Comparison of ENCODE assay signal across 21 cellular contexts in genomic region chr1:94183197-94183815, GRCh38. TPM values are rescaled to one million over a fixed set of nuclear protein-coding genes. Genes with fewer than 3 reads are reported as not detected.
DNase-seq lines count a peak whose midpoint lies in the region; ATAC-seq, FAIRE-seq and TF ChIP-seq lines count a peak whose summit lies in the region.
"Had no signal": no experiment of that assay in that cellular context is flagged by ENCODE, and none has a peak within 500 bp of the region (broad histone marks: within the 10 kb centered on the region; RNA-seq: fewer than 3 reads in every experiment).

No MANE protein-coding gene starts in this region.

- intact Hi-C loops in MCF 10A (cut with micrococcal nuclease) (no loop called here), breast epithelium (cut with DNase I; ENCODE audit: low total_unique reads) (no loop called here), endothelial cell of umbilical vein (cut with micrococcal nuclease) (loop anchor here (5.0 kb wide), 1 partner anchor 149 kb away; no protein-coding TSS in a partner anchor), right cardiac atrium (cut with DNase I) (no loop called here)

- peak; percentile 70 to 71 for ATAC-seq in right cardiac atrium
- ATAC-seq in HG02973 (IDR thresholded peaks at IDR 0.05; ENCODE audit: unreplicated experiment): no peak
- ATAC-seq: PC-3 had no signal

- no peaks in the 10 kb centered on the region for H3K27me3 Mint-ChIP-seq in MCF 10A (ENCODE audit: insufficient read depth, unreplicated experiment)
- H3K27me3 Mint-ChIP-seq: IgD-negative memory B cell had no signal

- BruUV-seq in MCF 10A (replicated peaks; lab: Mats Ljungman, UMichigan) (TSS peak; percentile 9), endothelial cell of umbilical vein (replicated peaks; lab: Mats Ljungman, UMichigan) (no TSS peak)

- H3K27ac Mint-ChIP-seq in MCF 10A (ENCODE audit: low read depth, unreplicated experiment): peak overlapping the region; percentile 8
- H3K27ac Mint-ChIP-seq: CD4-positive, CD25-positive, alpha-beta regulatory T cell; IgD-negative memory B cell had no signal

- no peaks in the 10 kb centered on the region for H3K9me3 Mint-ChIP-seq in MCF 10A (ENCODE audit: unreplicated experiment)
- H3K9me3 Mint-ChIP-seq: IgD-negative memory B cell had no signal

- H3K36me3 ChIP-seq in breast epithelium (no peaks in the 10 kb centered on the region), endothelial cell of umbilical vein (ENCODE audit: control insufficient read depth in 2 of 2, extremely low read depth in 1 of 2, insufficient read depth in 2 of 2, low read length in 2 of 2) (peaks cover 18 to 69% of the 10 kb centered on the region in 2 experiments)
- H3K36me3 ChIP-seq: BE2C, HAP-1 had no signal

- no peak for TF ChIP-seq CTCF in MCF 10A (IDR thresholded peaks at IDR 0.05; ENCODE audit: unreplicated experiment)
- no peak for TF ChIP-seq CTCF in breast epithelium (IDR thresholded peaks at IDR 0.05)
- TF ChIP-seq CTCF in endothelial cell of umbilical vein (IDR thresholded peaks at IDR 0.05; ENCODE audit: extremely low read depth in 1 of 2, insufficient read depth in 1 of 2, low read depth in 1 of 2, low read length in 2 of 2): no peak

- peaks cover 7% of the 10 kb centered on the region for H3K4me1 Mint-ChIP-seq in MCF 10A (ENCODE audit: insufficient read depth, unreplicated experiment)
- H3K4me1 Mint-ChIP-seq: CD4-positive, CD25-positive, alpha-beta regulatory T cell; IgD-negative memory B cell had no signal

- no peak overlapping the region for H3K9ac ChIP-seq in endothelial cell of umbilical vein (replicated peaks; ENCODE audit: extremely low read depth, insufficient read depth, low read length)

- H3K4me1 ChIP-seq in breast epithelium: no peaks in the 10 kb centered on the region
- peaks cover 29% of the 10 kb centered on the region for H3K4me1 ChIP-seq in endothelial cell of umbilical vein (ENCODE audit: control insufficient read depth, extremely low read depth, insufficient read depth, low read length)
- H3K4me1 ChIP-seq in right cardiac atrium (ENCODE audit: control insufficient read depth, insufficient read depth, low read length): peaks cover 1% of the 10 kb centered on the region
- H3K4me1 ChIP-seq: BE2C, HAP-1 had no signal

- no peak for FAIRE-seq in endothelial cell of umbilical vein (lab: Jason Lieb, UNC)

- TF ChIP-seq POLR2A in breast epithelium (IDR thresholded peaks at IDR 0.05) (no peak), endothelial cell of umbilical vein (IDR thresholded peaks at IDR 0.05; ENCODE audit: low read depth, low read length) (peak; percentile 4)

- POLR2A ChIA-PET in MCF 10A (lab: Yijun Ruan, JAX) (interaction anchor here (0.6 kb wide), 1 partner anchor 28 kb away, joined by 7 read pairs; no protein-coding TSS in a partner anchor), endothelial cell of umbilical vein (lab: Charles Lee) (no interaction called here)

- dilution Hi-C loops in endothelial cell of umbilical vein (cut with MboI; ENCODE audit: extremely low pct_ligation_motif_present, low sequenced_read_pairs): no loop called here

- H4K20me1 ChIP-seq in endothelial cell of umbilical vein (replicated peaks; ENCODE audit: control insufficient read depth, extremely low read depth, insufficient read depth, low read length): peaks cover 2% of the 10 kb centered on the region

- H3K79me2 ChIP-seq in endothelial cell of umbilical vein (ENCODE audit: control insufficient read depth, insufficient read depth, low read length): peaks cover 57% of the 10 kb centered on the region

- no peak overlapping the region for H3K4me3 Mint-ChIP-seq in MCF 10A (ENCODE audit: unreplicated experiment)
- H3K4me3 Mint-ChIP-seq: CD4-positive, CD25-positive, alpha-beta regulatory T cell; IgD-negative memory B cell had no signal

- H3K9me3 ChIP-seq in breast epithelium (no peaks in the 10 kb centered on the region), endothelial cell of umbilical vein (replicated peaks; ENCODE audit: control insufficient read depth, insufficient read depth, low read length) (no peaks in the 10 kb centered on the region), right cardiac atrium (ENCODE audit: control insufficient read depth, low read length) (no peaks in the 10 kb centered on the region)
- H3K9me3 ChIP-seq: BE2C, HAP-1 had no signal

- H3K27me3 ChIP-seq in breast epithelium: no peaks in the 10 kb centered on the region
- H3K27me3 ChIP-seq in endothelial cell of umbilical vein (ENCODE audit: control insufficient read depth in 2 of 2, insufficient read depth in 2 of 2, low read length in 2 of 2): no peaks in the 10 kb centered on the region
- H3K27me3 ChIP-seq in right cardiac atrium (ENCODE audit: control insufficient read depth, insufficient read depth): no peaks in the 10 kb centered on the region
- H3K27me3 ChIP-seq: BE2C had no signal

- CTCF ChIA-PET in MCF 10A (lab: Yijun Ruan, JAX) (interaction anchor here (0.7 to 1.2 kb wide), 3 partner anchors 16 to 152 kb away, joined by 3 to 4 read pairs (median 3); no protein-coding TSS in a partner anchor), endothelial cell of umbilical vein (lab: Charles Lee) (interaction anchor here (0.6 to 4.8 kb wide), 7 partner anchors 10 to 153 kb away, joined by 3 to 45 read pairs (median 10); no protein-coding TSS in a partner anchor)

- H3K27ac ChIP-seq in breast epithelium (no peak overlapping the region), endothelial cell of umbilical vein (ENCODE audit: insufficient read depth, low read depth, low read length) (no peak overlapping the region), right cardiac atrium (ENCODE audit: low read length) (peak overlapping the region; percentile 72)

- H3K36me3 Mint-ChIP-seq in MCF 10A (ENCODE audit: insufficient read depth, unreplicated experiment): peaks cover 89% of the 10 kb centered on the region
- H3K36me3 Mint-ChIP-seq: CD4-positive, CD25-positive, alpha-beta regulatory T cell; IgD-negative memory B cell had no signal

- DNase-seq in MCF 10A (ENCODE audit: unreplicated experiment) (no peak), breast epithelium (ENCODE audit: low spot score in 2 of 2) (no peak), endothelial cell of umbilical vein (ENCODE audit: low read depth, low spot score) (no peak), right cardiac atrium (no peak)
- DNase-seq in effector CD8-positive, alpha-beta T cell (lab: John Stamatoyannopoulos, UW): no peak
- no peak for DNase-seq in activated naive CD4-positive, alpha-beta T cell treated with Interleukin-2 at 50 U/mL for 16 hours
- DNase-seq: BE2C; CD4-positive, CD25-positive, alpha-beta regulatory T cell; COR-L47; GF-D8; Kasumi-1; MM.1S; NCI-H1092 treated with DMSO at 0.1 percent for 48 hours; NCI-H146; NCI-H2081; NCI-H510A; NCI-H748 treated with DMSO at 0.1 percent for 48 hours; PC-3 had no signal

- H3K9me1 ChIP-seq in endothelial cell of umbilical vein (replicated peaks; ENCODE audit: control insufficient read depth, extremely low read depth, insufficient read depth, low read length): no peaks in the 10 kb centered on the region

- WGBS in right cardiac atrium: 36% methylated on average over 3 of the region's 3 CpGs

- H2AFZ ChIP-seq in endothelial cell of umbilical vein (ENCODE audit: low read depth, low read length): no peak overlapping the region

- H3K4me2 ChIP-seq in endothelial cell of umbilical vein (ENCODE audit: insufficient read depth, low read length): no peak overlapping the region

- H3K4me3 ChIP-seq in breast epithelium (no peak overlapping the region), endothelial cell of umbilical vein (replicated peaks in 1 of 3; ENCODE audit: insufficient read depth in 1 of 3, low read depth in 1 of 3, low read length in 3 of 3) (no peak overlapping the region), right cardiac atrium (ENCODE audit: low read length) (no peak overlapping the region)
- H3K4me3 ChIP-seq: HAP-1 had no signal

TF ChIP-seq in endothelial cell of umbilical vein, 7 proteins besides CTCF, POLR2A, EP300 and RAD21:
- TF ChIP-seq MYC (IDR thresholded peaks at IDR 0.05; ENCODE audit: low read depth, low read length) (no peak), MAX (IDR thresholded peaks at IDR 0.05; ENCODE audit: insufficient read depth, insufficient read length) (no peak), EZH2 (IDR thresholded peaks at IDR 0.05; ENCODE audit: borderline replicate concordance, low read depth, low read length, severe bottlenecking) (no peak), GATA2 (IDR thresholded peaks at IDR 0.05; ENCODE audit: insufficient read depth, insufficient read length, low read depth, low read length) (no peak), FOS (IDR thresholded peaks at IDR 0.05; ENCODE audit: borderline replicate concordance, insufficient read depth, low read length) (no peak), POLR2AphosphoS5 (IDR thresholded peaks at IDR 0.05; ENCODE audit: insufficient read depth, low read depth, low read length) (no peak), JUN (IDR thresholded peaks at IDR 0.05; ENCODE audit: borderline replicate concordance, insufficient read depth, insufficient read length, low read depth) (no peak)

RNA-seq across cellular contexts. Expression of gene ARHGAP29, which starts 54.1 kb away (rescaled TPM):
- total RNA-seq in MCF 10A (2022): 38.6 and 46.7 TPM in 2 replicates
- 10 to 100 TPM; 49.1 to 88.0 (median 70.8) TPM for total RNA-seq in breast epithelium
- 199 and 215 TPM in 2 replicates for total RNA-seq in endothelial cell of umbilical vein
- 47.2 and 56.3 TPM in 2 replicates for polyA plus RNA-seq in endothelial cell of umbilical vein
- polyA plus RNA-seq in endothelial cell of umbilical vein (2011; cell fraction: cytosol; rRNA removed): 59.2 and 63.7 TPM in 2 replicates
- polyA plus RNA-seq in endothelial cell of umbilical vein (2011; cell fraction: nucleus; rRNA removed): 194 and 251 TPM in 2 replicates
- polyA plus RNA-seq in endothelial cell of umbilical vein (2012): 93.5 and 141 TPM in 2 replicates
- 189 and 190 TPM in 2 replicates for polyA minus RNA-seq in endothelial cell of umbilical vein
- polyA minus RNA-seq in endothelial cell of umbilical vein (2011; cell fraction: cytosol; rRNA and poly(A)+ RNA removed): 2.3 TPM
- polyA minus RNA-seq in endothelial cell of umbilical vein (2011; cell fraction: nucleus; rRNA and poly(A)+ RNA removed): 458 and 651 TPM in 2 replicates
- total RNA-seq in right cardiac atrium: 10 to 100 TPM; 22.1 to 31.1 (median 30.3) TPM
- 11.0 TPM for polyA plus RNA-seq in right cardiac atrium
- total RNA-seq: CD4-positive, CD25-positive, alpha-beta regulatory T cell had no signal
- polyA plus RNA-seq: CD4-positive, CD25-positive, alpha-beta regulatory T cell; IgD-negative memory B cell had no signal
